Comparison of ENCODE assay signal across 21 cellular contexts in genomic region chr19:33224694-33225457, GRCh38. TPM values are rescaled to one million over a fixed set of nuclear protein-coding genes. Genes with fewer than 3 reads are reported as not detected.
A peak's percentile ranks its signal among the peaks of the same experiment; 100 is the strongest.
DNase-seq lines count a peak whose midpoint lies in the region; ATAC-seq, FAIRE-seq and TF ChIP-seq lines count a peak whose summit lies in the region.
"Had no signal": no experiment of that assay in that cellular context is flagged by ENCODE, and none has a peak within 500 bp of the region (broad histone marks: within the 10 kb centered on the region; RNA-seq: fewer than 3 reads in every experiment).

No MANE protein-coding gene starts in this region.

- peaks cover 16 to 35% of the 10 kb centered on the region in 2 donors for H3K27me3 ChIP-seq in breast epithelium
- H3K27me3 ChIP-seq in iPS-20b (ENCODE audit: insufficient read depth, low read length) = peaks cover 54% of the 10 kb centered on the region
- H3K27me3 ChIP-seq in subcutaneous abdominal adipose tissue (ENCODE audit: control insufficient read depth in 5 of 5, insufficient read depth in 4 of 5, low read length in 5 of 5) = peaks cover 0 to 27% (median 23%) of the 10 kb centered on the region in 5 donors
- peaks cover 3 to 33% of the 10 kb centered on the region in 2 donors for H3K27me3 ChIP-seq in small intestine (ENCODE audit: control insufficient read depth in 2 of 2, insufficient read depth in 2 of 2, low read length in 2 of 2)

- H3K27ac Mint-ChIP-seq in MCF 10A (ENCODE audit: low read depth, unreplicated experiment) = no peak overlapping the region
- H3K27ac Mint-ChIP-seq in WTC11 = no peak overlapping the region

- WGBS in small intestine, 3 donors = 63 to 78% (median 64%) methylated on average over 15 to 18 of the region's 18 CpGs

- TF ChIP-seq POLR2A in breast epithelium (IDR thresholded peaks at IDR 0.05) = no peak

- peaks cover 16% of the 10 kb centered on the region for H3K9me3 Mint-ChIP-seq in MCF 10A (ENCODE audit: unreplicated experiment)
- peaks cover 18% of the 10 kb centered on the region for H3K9me3 Mint-ChIP-seq in WTC11

- H3K9ac ChIP-seq in iPS-20b (ENCODE audit: low read depth, low read length) (no peak overlapping the region), subcutaneous abdominal adipose tissue (ENCODE audit: low read length in 5 of 5) (peak overlapping the region in 2 of 5 donors; percentile 12 to 50)

- no peak for ATAC-seq in WTC11

- H3K27ac ChIP-seq in breast epithelium = no peak overlapping the region
- H3K27ac ChIP-seq in iPS-20b (ENCODE audit: low read length) = no peak overlapping the region
- no peak overlapping the region for H3K27ac ChIP-seq in subcutaneous abdominal adipose tissue (ENCODE audit: low read depth, low read length)
- H3K27ac ChIP-seq in small intestine (ENCODE audit: low read depth in 1 of 2, low read length in 1 of 2) = no peak overlapping the region
- H3K27ac ChIP-seq: WERI-Rb-1 had no signal

- no peak for FAIRE-seq in small intestine (lab: Jason Lieb, UNC)
- FAIRE-seq: endometrium, frontal cortex had no signal

- peaks cover 15 to 20% of the 10 kb centered on the region in 2 donors for H3K9me3 ChIP-seq in breast epithelium
- peaks cover 15% of the 10 kb centered on the region for H3K9me3 ChIP-seq in iPS-20b (ENCODE audit: insufficient read depth, low read depth, low read length)
- peaks cover 5 to 24% (median 18%) of the 10 kb centered on the region in 5 donors for H3K9me3 ChIP-seq in subcutaneous abdominal adipose tissue (ENCODE audit: control insufficient read depth in 5 of 5, low read length in 5 of 5)
- peaks cover 4% of the 10 kb centered on the region for H3K9me3 ChIP-seq in small intestine (ENCODE audit: control insufficient read depth, low read depth)

- POLR2A ChIA-PET in MCF 10A (lab: Yijun Ruan, JAX) (interaction anchor here (1.0 kb wide), 1 partner anchor 41 kb away, joined by 3 read pairs; no protein-coding TSS in a partner anchor), WTC11 (lab: Charles Lee) (interaction anchor here (0.9 kb wide), 1 partner anchor 10 kb away, joined by 3 read pairs; no protein-coding TSS in a partner anchor)

- H3K4me1 Mint-ChIP-seq in MCF 10A (ENCODE audit: insufficient read depth, unreplicated experiment) (no peaks in the 10 kb centered on the region), WTC11 (peaks cover 13% of the 10 kb centered on the region)

- BruUV-seq in MCF 10A (replicated peaks; lab: Mats Ljungman, UMichigan) = no TSS peak

- CTCF ChIA-PET in MCF 10A (lab: Yijun Ruan, JAX) = interaction anchor here (0.5 to 2.9 kb wide), 7 partner anchors 11 to 901 kb away, joined by 3 to 18 read pairs (median 4); no protein-coding TSS in a partner anchor
- CTCF ChIA-PET in WTC11 (lab: Charles Lee) = interaction anchor here (0.5 to 3.0 kb wide), 20 partner anchors 10 to 553 kb away, joined by 3 to 21 read pairs (median 5); partner anchors contain the start of gene CEBPG

- H3K4me1 ChIP-seq in breast epithelium = no peaks in the 10 kb centered on the region
- no peaks in the 10 kb centered on the region for H3K4me1 ChIP-seq in iPS-20b (ENCODE audit: insufficient read depth, low read length)
- H3K4me1 ChIP-seq in subcutaneous abdominal adipose tissue (ENCODE audit: control insufficient read depth in 5 of 5, insufficient read depth in 5 of 5, low read length in 5 of 5) = peaks cover 0 to 68% (median 42%) of the 10 kb centered on the region in 5 donors
- no peaks in the 10 kb centered on the region for H3K4me1 ChIP-seq in small intestine (ENCODE audit: control insufficient read depth in 2 of 2, insufficient read depth in 1 of 2, low read depth in 1 of 2, low read length in 1 of 2)

- H3K4me3 ChIP-seq in breast epithelium (peak overlapping the region in 2 of 3 donors; percentile 24 to 67), iPS-20b (ENCODE audit: low read length) (peak overlapping the region; percentile 68; the same call in 1 of the 2 replicates), subcutaneous abdominal adipose tissue (ENCODE audit: low read depth in 1 of 5, low read length in 5 of 5) (peak overlapping the region; percentile 46 to 92 (median 65)), small intestine (ENCODE audit: low read depth in 1 of 2, low read length in 2 of 2) (no peak overlapping the region)

- H3K4me3 Mint-ChIP-seq in MCF 10A (ENCODE audit: unreplicated experiment) = no peak overlapping the region
- peak overlapping the region; percentile 69 for H3K4me3 Mint-ChIP-seq in WTC11

- TF ChIP-seq CTCF in breast epithelium (IDR thresholded peaks at IDR 0.05) (no peak), MCF 10A (IDR thresholded peaks at IDR 0.05; ENCODE audit: unreplicated experiment) (no peak), WTC11 (IDR thresholded peaks at IDR 0.05) (no peak)

- no peaks in the 10 kb centered on the region for H3K36me3 ChIP-seq in breast epithelium
- no peaks in the 10 kb centered on the region for H3K36me3 ChIP-seq in iPS-20b (ENCODE audit: insufficient read depth, low read depth, low read length)
- no peaks in the 10 kb centered on the region for H3K36me3 ChIP-seq in subcutaneous abdominal adipose tissue (ENCODE audit: control insufficient read depth in 5 of 5, insufficient read depth in 5 of 5, low read length in 5 of 5)
- no peaks in the 10 kb centered on the region for H3K36me3 ChIP-seq in small intestine (ENCODE audit: control insufficient read depth in 2 of 2, insufficient read depth in 2 of 2, low read length in 2 of 2)
- H3K36me3 ChIP-seq: WERI-Rb-1 had no signal

- no peaks in the 10 kb centered on the region for H3K36me3 Mint-ChIP-seq in MCF 10A (ENCODE audit: insufficient read depth, unreplicated experiment)
- peaks cover 15% of the 10 kb centered on the region for H3K36me3 Mint-ChIP-seq in WTC11

- intact Hi-C loops in breast epithelium (cut with DNase I; ENCODE audit: low total_unique reads) = no loop called here
- intact Hi-C loops in MCF 10A (cut with micrococcal nuclease) = no loop called here

- no peak for DNase-seq in breast epithelium (ENCODE audit: low spot score in 2 of 2)
- DNase-seq in MCF 10A (ENCODE audit: unreplicated experiment) = no peak
- no peak for DNase-seq in WTC11 (ENCODE audit: low spot score)
- no peak for DNase-seq in activated CD4-positive, CD25-positive, alpha-beta regulatory T cell treated with anti-CD3 and anti-CD28 coated beads, Interleukin-2, amount 50 U/mL, for 72 hours
- DNase-seq in small intestine = no peak
- no peak for DNase-seq in foreskin melanocyte
- DNase-seq: Calu3, GF-D8, NCI-H1694 treated with DMSO at 0.1 percent for 48 hours, NCI-H510A treated with DMSO at 0.1 percent for 48 hours, OCI-M1, SW 1271, WERI-Rb-1 had no signal

- H3K27me3 Mint-ChIP-seq in MCF 10A (ENCODE audit: insufficient read depth, unreplicated experiment) (peaks cover 16% of the 10 kb centered on the region), WTC11 (ENCODE audit: low read depth) (peaks cover 56% of the 10 kb centered on the region)

TF ChIP-seq in WTC11, 78 proteins besides CTCF, POLR2A, EP300 and RAD21:
- TF ChIP-seq NR1H2 (CRISPR knock-in tag; IDR thresholded peaks at IDR 0.05) (no peak), MLX (CRISPR knock-in tag; IDR thresholded peaks at IDR 0.05) (no peak), JUN (CRISPR knock-in tag; IDR thresholded peaks at IDR 0.05) (no peak), GTF2I (CRISPR knock-in tag; conservative IDR thresholded peaks at IDR 0.05) (peak; percentile 76)
TF ChIP-seq in WTC11: peak in this region for 1.

RNA-seq across cellular contexts. Expression of gene SLC7A10, which starts 0.8 kb away (rescaled TPM):
- total RNA-seq in breast epithelium (1 to 10 TPM in 2 of 3 donors, not detected in 1; 6.9 to 8.8 TPM), MCF 10A (2022) (not detected in 2 replicates), WTC11 (2021) (4.2 to 4.9 TPM (median 4.4 TPM) in 3 replicates)
- 1 to 10 TPM in 1 of 3 donors, not detected in 2; 1.4 TPM for polyA plus RNA-seq in small intestine
- total RNA-seq: Calu3, kidney epithelial cell, mucosa of gallbladder, pulmonary artery endothelial cell had no signal
- polyA plus RNA-seq: AG04450 had no signal

RNA-seq across cellular contexts. Expression of gene LRP3, which starts 30.7 kb away (rescaled TPM):
- total RNA-seq in breast epithelium = 10 to 100 TPM; 15.1 to 29.5 (median 23.8) TPM
- total RNA-seq in MCF 10A (2022) = 7.7 and 9.5 TPM in 2 replicates
- 37.7 to 47.0 TPM (median 39.5 TPM) in 3 replicates for total RNA-seq in WTC11 (2021)
- 10 to 100 TPM in 1 of 3 donors, 1 to 10 TPM in 2; 2.0 to 16.2 (median 3.0) TPM for polyA plus RNA-seq in small intestine

Comparison
In these comparisons a context has a peak if more than half of its experiments do, and no peak if none do; other contexts are left out.
1. H3K4me3 ChIP-seq: peak in breast epithelium (2 of 3), iPS-20b (single experiment) and subcutaneous abdominal adipose tissue (5 of 5); none in small intestine (0 of 2).